In the genomic region with DNA sequence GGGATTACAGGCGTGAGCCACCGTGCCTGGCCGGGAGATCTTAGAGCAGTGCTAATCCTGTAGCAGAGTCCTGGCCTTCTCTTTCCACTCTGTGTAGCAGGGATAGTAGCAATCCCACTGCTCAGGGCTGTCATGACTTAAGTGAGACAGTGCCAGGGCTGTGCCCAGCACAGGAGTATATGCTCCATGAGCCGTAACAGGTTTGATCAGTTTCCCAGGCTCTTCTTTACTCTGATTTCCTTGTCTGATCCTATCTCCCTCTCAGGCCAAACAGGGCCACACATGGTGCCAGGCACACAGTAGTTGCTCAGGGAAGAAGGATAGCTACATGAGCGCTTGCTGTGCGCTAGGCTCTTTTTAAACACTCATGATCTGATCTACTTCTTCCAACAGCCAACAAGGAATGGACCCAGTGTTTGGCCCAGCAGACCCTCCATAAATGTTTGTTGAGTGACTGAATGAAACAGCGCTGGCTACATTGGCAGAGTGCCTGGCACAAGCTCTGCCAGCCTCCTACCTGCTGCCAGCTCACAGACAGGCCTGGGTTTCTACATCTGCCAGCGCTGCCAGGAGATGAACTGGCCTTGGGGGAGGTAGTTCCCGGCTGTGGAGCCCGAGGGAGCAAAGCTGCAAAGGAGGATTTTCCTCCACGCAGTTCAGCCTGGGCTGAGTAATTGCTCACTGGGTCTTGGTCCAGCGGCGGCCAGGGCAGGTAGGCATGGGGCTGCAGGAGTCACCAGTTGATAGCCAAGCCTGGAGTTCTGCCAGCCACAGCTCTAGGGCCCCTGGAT, we compare ENCODE assay signal across 12 cellular contexts. TPM values are rescaled to one million over a fixed set of nuclear protein-coding genes. Genes with fewer than 3 reads are reported as not detected.
A peak's percentile ranks its signal among the peaks of the same experiment; 100 is the strongest.
DNase-seq lines count a peak whose midpoint lies in the region; ATAC-seq, FAIRE-seq and TF ChIP-seq lines count a peak whose summit lies in the region.
"Had no signal": no experiment of that assay in that cellular context is flagged by ENCODE, and none has a peak within 500 bp of the region (broad histone marks: within the 10 kb centered on the region; RNA-seq: fewer than 3 reads in every experiment).

No MANE protein-coding gene starts in this region.

- H3K23me2 ChIP-seq in H1 (ENCODE audit: low read depth, low read length): no peaks in the 10 kb centered on the region

- no peak overlapping the region for H2BK5ac ChIP-seq in H1 (ENCODE audit: low read depth, low read length)
- no peak overlapping the region for H2BK5ac ChIP-seq in mesenchymal stem cell (ENCODE audit: low read depth, low read length, poor library complexity, severe bottlenecking)

- H4K8ac ChIP-seq in H1 (ENCODE audit: extremely low read depth, insufficient read depth, low read length) (peak overlapping the region; percentile 53; the same call in 1 of the 2 replicates), mesenchymal stem cell (ENCODE audit: low read length) (no peak overlapping the region)

- no peak overlapping the region for H4K5ac ChIP-seq in H1 (ENCODE audit: insufficient read length, low read depth, low read length)

- H2BK20ac ChIP-seq in H1 (ENCODE audit: low read length): no peak overlapping the region

- H3K4me2 ChIP-seq in H1 (ENCODE audit: insufficient read depth in 1 of 2, low read depth in 2 of 2, low read length in 2 of 2) (no peak overlapping the region), mesenchymal stem cell (ENCODE audit: low read length, poor library complexity, severe bottlenecking) (no peak overlapping the region)

- ATAC-seq in GM21367 (IDR thresholded peaks at IDR 0.05; ENCODE audit: unreplicated experiment): no peak
- ATAC-seq in GM18511 (IDR thresholded peaks at IDR 0.05; ENCODE audit: unreplicated experiment): no peak

- H2AK5ac ChIP-seq in H1 (ENCODE audit: low read depth, low read length): no peak overlapping the region
- H2AK5ac ChIP-seq in mesenchymal stem cell (ENCODE audit: low read length, severe bottlenecking): no peak overlapping the region

- FAIRE-seq in H1 (lab: Jason Lieb, UNC): no peak

- TF ChIP-seq RAD21 in H1 (IDR thresholded peaks at IDR 0.05 in 1 of 2, conservative IDR thresholded peaks at IDR 0.05 in 1 of 2; ENCODE audit: low read depth in 2 of 2, low read length in 2 of 2): no peak

- H3K9me3 ChIP-seq in H1 (ENCODE audit: insufficient read depth in 2 of 2, low read depth in 1 of 2, low read length in 1 of 2) (no peaks in the 10 kb centered on the region), mesenchymal stem cell (ENCODE audit: control insufficient read depth, low read length) (no peaks in the 10 kb centered on the region)

- H3K36me3 ChIP-seq in H1 (ENCODE audit: control insufficient read depth in 2 of 4, insufficient read depth in 4 of 4, low read length in 3 of 4) (no peaks in the 10 kb centered on the region), mesenchymal stem cell (ENCODE audit: control insufficient read depth in 1 of 2, insufficient read depth in 2 of 2, low read depth in 1 of 2, low read length in 2 of 2) (no peaks in the 10 kb centered on the region)

- H3K4me3 ChIP-seq in H1 (ENCODE audit: extremely low read depth in 1 of 4, insufficient read depth in 2 of 4, low read depth in 3 of 4, low read length in 4 of 4) (no peak overlapping the region), mesenchymal stem cell (ENCODE audit: insufficient read depth in 1 of 2, low read depth in 1 of 2, low read length in 2 of 2) (no peak overlapping the region)
- H3K4me3 ChIP-seq: lung had no signal

- DNase-seq in A172 (ENCODE audit: low spot score) (peak; percentile 46), NCI-H226 (peak; percentile 87), H1 (ENCODE audit: low read depth in 1 of 2, low spot score in 2 of 2) (no peak), mesenchymal stem cell (no peak), 8988T (no peak), iPS-NIHi7 (ENCODE audit: extremely low spot score) (no peak)
- DNase-seq: activated effector memory CD4-positive, alpha-beta T cell treated with anti-CD3 and anti-CD28 coated beads, Interleukin-2, amount 50 U/mL, for 16 hours; DND-41 had no signal

- 86% methylated on average over 13 of the region's 13 CpGs; no CpG with 5 or more reads in 1 of the 2 experiments for WGBS in H1 (ENCODE audit: extremely low coverage in 1 of 2, insufficient coverage in 1 of 2, insufficient read length in 1 of 2, insufficient replicate concordance in 2 of 2, low coverage in 1 of 2, low lambda C conversion rate in 2 of 2, missing lambda C conversion rate in 1 of 2), 2 experiments
- WGBS in mesenchymal stem cell: 89% methylated on average over 12 of the region's 13 CpGs

- H3K9ac ChIP-seq in H1 (replicated peaks in 1 of 4; ENCODE audit: extremely low read depth in 1 of 4, low read depth in 3 of 4, low read length in 3 of 4): no peak overlapping the region
- H3K9ac ChIP-seq in mesenchymal stem cell (ENCODE audit: low read length): no peak overlapping the region
- H3K9ac ChIP-seq: parathyroid adenoma had no signal

- no peak for TF ChIP-seq CTCF in H1 (IDR thresholded peaks at IDR 0.05; ENCODE audit: control extremely low read depth in 1 of 3, insufficient read depth in 1 of 3, low read depth in 1 of 3, low read length in 3 of 3)

- H3K14ac ChIP-seq in H1 (ENCODE audit: insufficient read length) (no peak overlapping the region), mesenchymal stem cell (ENCODE audit: low read length in 2 of 2) (peak overlapping the region in 1 of 2 experiments; percentile 37)

- no peak overlapping the region for H3K23ac ChIP-seq in H1 (ENCODE audit: insufficient read length)
- H3K23ac ChIP-seq in mesenchymal stem cell (ENCODE audit: low read length in 2 of 2): no peak overlapping the region

- H3K79me1 ChIP-seq in H1 (ENCODE audit: low read depth, low read length) (no peaks in the 10 kb centered on the region), mesenchymal stem cell (replicated peaks; ENCODE audit: low read length, poor library complexity, severe bottlenecking) (no peaks in the 10 kb centered on the region)

- no peak overlapping the region for H3K4ac ChIP-seq in H1 (replicated peaks; ENCODE audit: insufficient read length, low read depth, low read length)
- H3K4ac ChIP-seq in mesenchymal stem cell (ENCODE audit: low read depth in 1 of 2, low read length in 2 of 2): no peak overlapping the region

- H3K4me1 ChIP-seq in H1 (replicated peaks in 1 of 4; ENCODE audit: control insufficient read depth in 3 of 4, insufficient read depth in 4 of 4, low read length in 3 of 4) (peaks cover 0 to 11% (median 9%) of the 10 kb centered on the region in 4 experiments; a peak in 6 of 7 replicates), mesenchymal stem cell (ENCODE audit: control insufficient read depth, insufficient read depth, low read depth, low read length) (peaks cover 17% of the 10 kb centered on the region)
- H3K4me1 ChIP-seq: parathyroid adenoma had no signal

- H3K27ac ChIP-seq in H1 (ENCODE audit: low read depth, low read length) (no peak overlapping the region), mesenchymal stem cell (ENCODE audit: low read length, poor library complexity, severe bottlenecking) (no peak overlapping the region)
- H3K27ac ChIP-seq: parathyroid adenoma had no signal

- POLR2A ChIA-PET in H1 (lab: Charles Lee; ENCODE audit: partially characterized antibody): interaction anchor here (1.1 to 1.9 kb wide), 5 partner anchors 9 to 38 kb away, joined by 3 to 4 read pairs (median 4); no protein-coding TSS in a partner anchor

- peaks cover 0 to 3% (median 1%) of the 10 kb centered on the region in 4 experiments; a peak in 1 of 7 replicates for H3K27me3 ChIP-seq in H1 (replicated peaks in 1 of 4; ENCODE audit: control insufficient read depth in 3 of 4, extremely low read depth in 1 of 4, insufficient read depth in 3 of 4, low read length in 3 of 4)
- peaks cover 0 to 10% of the 10 kb centered on the region in 2 experiments for H3K27me3 ChIP-seq in mesenchymal stem cell (ENCODE audit: control insufficient read depth in 1 of 2, insufficient read depth in 1 of 2, low read length in 2 of 2)

- no peak overlapping the region for H4K91ac ChIP-seq in H1 (replicated peaks; ENCODE audit: insufficient read length, low read length)
- H4K91ac ChIP-seq in mesenchymal stem cell (ENCODE audit: low read length): no peak overlapping the region

- H2AFZ ChIP-seq in H1 (ENCODE audit: low read length): no peak overlapping the region
- no peak overlapping the region for H2AFZ ChIP-seq in mesenchymal stem cell (ENCODE audit: low read depth, low read length)
- H2AFZ ChIP-seq: parathyroid adenoma had no signal

- no peaks in the 10 kb centered on the region for H3K79me2 ChIP-seq in H1 (ENCODE audit: control insufficient read depth in 1 of 2, insufficient read depth in 2 of 2, low read length in 2 of 2)
- H3K79me2 ChIP-seq: parathyroid adenoma had no signal

- no peak overlapping the region for H2BK12ac ChIP-seq in H1 (ENCODE audit: low read depth, low read length)
- peak overlapping the region; percentile 11 to 56 for H2BK12ac ChIP-seq in mesenchymal stem cell (ENCODE audit: low read length in 2 of 2)

- no peak overlapping the region for H2BK15ac ChIP-seq in H1 (ENCODE audit: low read length)
- no peak overlapping the region for H2BK15ac ChIP-seq in mesenchymal stem cell (ENCODE audit: low read depth, poor library complexity, severe bottlenecking)

- H2BK120ac ChIP-seq in H1 (replicated peaks; ENCODE audit: low read depth, low read length): no peak overlapping the region
- H2BK120ac ChIP-seq in mesenchymal stem cell (ENCODE audit: low read depth, low read length): no peak overlapping the region

- TF ChIP-seq POLR2A in H1 (IDR thresholded peaks at IDR 0.05; ENCODE audit: control extremely low read depth in 1 of 2, low read depth in 2 of 2, low read length in 2 of 2): no peak

- CTCF ChIA-PET in H1 (lab: Charles Lee; ENCODE audit: partially characterized antibody): interaction anchor here (0.5 to 1.8 kb wide), 12 partner anchors 11 to 826 kb away, joined by 3 to 7 read pairs (median 4); no protein-coding TSS in a partner anchor

- H3K56ac ChIP-seq in H1 (replicated peaks; ENCODE audit: insufficient read length, low read depth, low read length): no peak overlapping the region

- H4K20me1 ChIP-seq in H1 (replicated peaks in 1 of 2; ENCODE audit: control insufficient read depth in 1 of 2, insufficient read depth in 2 of 2, low read length in 2 of 2): no peaks in the 10 kb centered on the region

- H3K18ac ChIP-seq in H1 (ENCODE audit: extremely low read depth, low read length) (no peak overlapping the region), mesenchymal stem cell (ENCODE audit: low read depth in 1 of 2, low read length in 2 of 2) (peak overlapping the region; percentile 28 to 37)

- TF ChIP-seq EP300 in H1 (IDR thresholded peaks at IDR 0.05; ENCODE audit: borderline replicate concordance in 1 of 2, low read depth in 2 of 2, low read length in 2 of 2): no peak

RNA-seq across cellular contexts. Expression of a gene that starts 36.9 kb away (rescaled TPM):
- 0.62 and 2.6 TPM in 2 replicates for total RNA-seq in A172 (2014; rRNA removed; shearing (Covaris generic))
- total RNA-seq in H1 (2021; fragmentation: NEBNext Ultra II Directional; extraction: Animal tissue kit (Norgen Biotek cat#: 25700)): 6.5 and 7.7 TPM in 2 replicates
- polyA plus RNA-seq in H1 (2011; rRNA removed): 8.0 and 10.6 TPM in 2 replicates
- polyA plus RNA-seq in H1 (2011; cell fraction: cytosol; rRNA removed): 2.0 TPM
- polyA plus RNA-seq in H1 (2011; cell fraction: nucleus; rRNA removed): 6.6 TPM
- polyA plus RNA-seq in H1 (2012, experiment 1 of 2): 6.9 to 10.2 TPM (median 8.7 TPM) in 4 replicates
- polyA plus RNA-seq in H1 (2012, experiment 2 of 2): 10.4 TPM
- polyA plus RNA-seq in H1 (2013, experiment 1 of 2): 6.9 TPM
- 7.0 TPM for polyA plus RNA-seq in H1 (2013, experiment 2 of 2)
- 1.3 and 2.7 TPM in 2 replicates for polyA minus RNA-seq in H1 (2011; rRNA and poly(A)+ RNA removed)
- polyA minus RNA-seq in H1 (2011; cell fraction: cytosol; rRNA and poly(A)+ RNA removed): 2.4 TPM
- 7.8 TPM for polyA minus RNA-seq in H1 (2011; cell fraction: nucleus; rRNA and poly(A)+ RNA removed)
- 36.2 TPM for polyA plus RNA-seq in mesenchymal stem cell (2013, experiment 1 of 2)
- 36.0 TPM for polyA plus RNA-seq in mesenchymal stem cell (2013, experiment 2 of 2)

Comparison
In these comparisons a context has a peak if more than half of its experiments do, and no peak if none do; other contexts are left out.
1. DNase-seq: peak in A172 (single experiment) and NCI-H226 (single experiment); none in H1 (0 of 2), mesenchymal stem cell (single experiment), 8988T (single experiment) and iPS-NIHi7 (single experiment).